ENCODE assay signal across 1 cellular context in genomic region chr12:46461459-46461858, GRCh38.
TF ChIP-seq lines count a peak whose summit lies in the region.

No MANE protein-coding gene starts in this region.

TF ChIP-seq in K562, 482 proteins besides CTCF, POLR2A, EP300 and RAD21 (continued from another document):
- no peak for TF ChIP-seq ARID3B (CRISPR knock-in tag; IDR thresholded peaks at IDR 0.05; ENCODE audit: borderline replicate concordance)
